Comparison of ENCODE assay signal across 1 cellular context in the genomic region with DNA sequence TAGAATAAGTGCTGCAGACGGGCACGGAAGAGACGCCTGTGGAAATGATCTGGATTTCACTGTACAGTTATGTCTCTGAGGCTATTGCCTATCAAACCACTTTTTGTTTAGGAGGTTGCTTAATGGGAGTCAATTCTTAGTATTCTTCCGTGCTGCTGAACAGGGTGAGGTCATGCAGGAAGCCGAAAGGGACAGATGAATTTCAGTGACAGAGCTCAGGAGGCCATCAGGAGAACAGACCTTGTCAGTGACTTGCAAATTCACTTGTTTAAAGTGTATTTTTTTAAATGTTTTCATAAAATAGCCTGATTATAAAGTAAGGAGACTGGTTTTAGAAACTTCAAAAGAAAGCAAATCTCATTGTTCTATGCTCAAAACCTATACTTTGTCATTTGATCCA.
TF ChIP-seq lines count a peak whose summit lies in the region.

No MANE protein-coding gene starts in this region.

TF ChIP-seq in HepG2, 621 proteins besides CTCF, POLR2A, EP300 and RAD21 (continued from another document):
- TF ChIP-seq PPARG (CRISPR knock-in tag; conservative IDR thresholded peaks at IDR 0.05), result no peak
- TF ChIP-seq, protein P1, sequence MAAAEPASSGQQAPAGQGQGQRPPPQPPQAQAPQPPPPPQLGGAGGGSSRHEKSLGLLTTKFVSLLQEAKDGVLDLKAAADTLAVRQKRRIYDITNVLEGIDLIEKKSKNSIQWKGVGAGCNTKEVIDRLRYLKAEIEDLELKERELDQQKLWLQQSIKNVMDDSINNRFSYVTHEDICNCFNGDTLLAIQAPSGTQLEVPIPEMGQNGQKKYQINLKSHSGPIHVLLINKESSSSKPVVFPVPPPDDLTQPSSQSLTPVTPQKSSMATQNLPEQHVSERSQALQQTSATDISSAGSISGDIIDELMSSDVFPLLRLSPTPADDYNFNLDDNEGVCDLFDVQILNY (CRISPR knock-in tag; conservative IDR thresholded peaks at IDR 0.05), result no peak
- TF ChIP-seq, protein P2, sequence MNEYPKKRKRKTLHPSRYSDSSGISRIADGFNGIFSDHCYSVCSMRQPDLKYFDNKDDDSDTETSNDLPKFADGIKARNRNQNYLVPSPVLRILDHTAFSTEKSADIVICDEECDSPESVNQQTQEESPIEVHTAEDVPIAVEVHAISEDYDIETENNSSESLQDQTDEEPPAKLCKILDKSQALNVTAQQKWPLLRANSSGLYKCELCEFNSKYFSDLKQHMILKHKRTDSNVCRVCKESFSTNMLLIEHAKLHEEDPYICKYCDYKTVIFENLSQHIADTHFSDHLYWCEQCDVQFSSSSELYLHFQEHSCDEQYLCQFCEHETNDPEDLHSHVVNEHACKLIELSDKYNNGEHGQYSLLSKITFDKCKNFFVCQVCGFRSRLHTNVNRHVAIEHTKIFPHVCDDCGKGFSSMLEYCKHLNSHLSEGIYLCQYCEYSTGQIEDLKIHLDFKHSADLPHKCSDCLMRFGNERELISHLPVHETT (CRISPR knock-in tag; conservative IDR thresholded peaks at IDR 0.05), result no peak
TF ChIP-seq in HepG2: peak in this region for 2.
